8 cellular contexts compared by ENCODE assay signal in genomic region chr1:28505406-28506187, GRCh38. TPM values are rescaled to one million over a fixed set of nuclear protein-coding genes. Genes with fewer than 3 reads are reported as not detected.
DNase-seq lines count a peak whose midpoint lies in the region; ATAC-seq and TF ChIP-seq lines count a peak whose summit lies in the region.

Gene RCC1 (plus strand): TSS chr1:28506043. CDS start chr1:28529867, 23,824 bp downstream.

- intact Hi-C loops in PC-3 (cut with micrococcal nuclease), result loop anchor here (5.0 kb wide), 2 partner anchors 48 to 88 kb away; no protein-coding TSS in a partner anchor

- no peak for TF ChIP-seq CTCF in PC-3 (conservative IDR thresholded peaks at IDR 0.05; ENCODE audit: low read depth, low read length)
- no peak for TF ChIP-seq CTCF in epithelial cell of proximal tubule (conservative IDR thresholded peaks at IDR 0.05; ENCODE audit: low read depth, low read length)

- H3K4me3 ChIP-seq in PC-3 (ENCODE audit: low read length) (peak within 1 kb of the TSS; percentile 92), epithelial cell of proximal tubule (ENCODE audit: low read depth, low read length) (peak within 1 kb of the TSS; percentile 83), mucosa of rectum (ENCODE audit: low read length in 2 of 2) (peak within 1 kb of the TSS; percentile 87 to 98)

- H3K79me2 ChIP-seq in PC-3 (ENCODE audit: low read length), result peaks cover 54% of the 10 kb centered on the region

- H3K9ac ChIP-seq in PC-3 (ENCODE audit: low read length) (peak within 1 kb of the TSS; percentile 99), mucosa of rectum (ENCODE audit: low read depth in 1 of 2, low read length in 2 of 2) (peak within 1 kb of the TSS; percentile 84 to 94)

- no peaks in the 10 kb centered on the region for H3K9me3 ChIP-seq in PC-3 (ENCODE audit: low read length)
- H3K9me3 ChIP-seq in mucosa of rectum (ENCODE audit: control insufficient read depth in 2 of 2, low read length in 2 of 2), result no peaks in the 10 kb centered on the region

- CTCF ChIA-PET in PC-3 (lab: Charles Lee), result no interaction called here

- peak within 1 kb of the TSS; percentile 92 for H3K4me2 ChIP-seq in PC-3 (ENCODE audit: low read length)

- BruUV-seq in PC-3 (replicated peaks; lab: Mats Ljungman, UMichigan), result TSS peak; percentile 97

- H3K27me3 ChIP-seq in PC-3 (ENCODE audit: low read length), result no peaks in the 10 kb centered on the region
- H3K27me3 ChIP-seq in mucosa of rectum (ENCODE audit: control insufficient read depth in 2 of 2, insufficient read depth in 2 of 2, low read length in 2 of 2), result no peaks in the 10 kb centered on the region

- peak within 1 kb of the TSS; percentile 75 for H3K27ac ChIP-seq in PC-3 (ENCODE audit: low read length)
- H3K27ac ChIP-seq in mucosa of rectum (ENCODE audit: low read depth in 2 of 2, low read length in 2 of 2), result peak within 1 kb of the TSS; percentile 89 to 90

- peaks cover 36% of the 10 kb centered on the region for H4K20me1 ChIP-seq in PC-3 (ENCODE audit: low read length)

- H3K4me1 ChIP-seq in PC-3 (ENCODE audit: insufficient read depth, low read length), result peaks cover 36% of the 10 kb centered on the region
- H3K4me1 ChIP-seq in mucosa of rectum (ENCODE audit: control insufficient read depth in 2 of 2, insufficient read depth in 2 of 2, low read length in 2 of 2), result peaks cover 30 to 33% of the 10 kb centered on the region in 2 donors

- H2AFZ ChIP-seq in PC-3 (ENCODE audit: low read length), result peak within 1 kb of the TSS; percentile 84

- no peaks in the 10 kb centered on the region for H3K9me2 ChIP-seq in PC-3 (replicated peaks; ENCODE audit: low read length)

- TF ChIP-seq EP300 in Ishikawa (IDR thresholded peaks at IDR 0.05; ENCODE audit: borderline replicate concordance), result no peak

- ATAC-seq in GM21529 (IDR thresholded peaks at IDR 0.05; ENCODE audit: unreplicated experiment) (peak; percentile 73), PC-3 (peak; percentile 73)

- DNase-seq in DMS 273 treated with DMSO at 0.1 percent for 48 hours (lab: John Stamatoyannopoulos, UW) (peak; percentile 96), PC-3 (peak; percentile 99), activated T-cell treated with anti-CD3 and anti-CD28 coated beads for 48 hours (ENCODE audit: low read depth) (peak; percentile 90), epithelial cell of proximal tubule (ENCODE audit: low read depth) (peak; percentile 89)
- DNase-seq in stimulated activated CD8-positive, alpha-beta memory T cell treated with anti-CD3 and anti-CD28 coated beads, Interleukin-4, amount 100 ng/mL, for 48 hours, result peak; percentile 95

- no peak for TF ChIP-seq RAD21 in Ishikawa (IDR thresholded peaks at IDR 0.05; ENCODE audit: low read depth)

- H3F3A ChIP-seq in PC-3 (ENCODE audit: low read length, unreplicated experiment), result peaks cover 43% of the 10 kb centered on the region

- H3K36me3 ChIP-seq in PC-3 (ENCODE audit: low read depth, low read length) (peaks cover 40% of the 10 kb centered on the region), mucosa of rectum (ENCODE audit: control insufficient read depth in 2 of 2, insufficient read depth in 2 of 2, low read length in 2 of 2) (peaks cover 24 to 30% of the 10 kb centered on the region in 2 donors)

- POLR2A ChIA-PET in PC-3 (lab: Charles Lee; ENCODE audit: unreplicated experiment), result interaction anchor here (0.5 to 0.7 kb wide), 7 partner anchors 44 to 1140 kb away, joined by 3 to 13 read pairs (median 4); no protein-coding TSS in a partner anchor

TF ChIP-seq in Ishikawa, 13 proteins besides CTCF, POLR2A, EP300 and RAD21:
- no peak for TF ChIP-seq NFIC (IDR thresholded peaks at IDR 0.05)
- peak; percentile 37; the same call in 1 of the 2 replicates for TF ChIP-seq TEAD4 (IDR thresholded peaks at IDR 0.05)
- TF ChIP-seq TAF1 (IDR thresholded peaks at IDR 0.05; ENCODE audit: low read depth), result peak; percentile 93
- no peak for TF ChIP-seq CEBPB (IDR thresholded peaks at IDR 0.05)
- no peak for TF ChIP-seq EGR1 (IDR thresholded peaks at IDR 0.05)
- no peak for TF ChIP-seq REST (IDR thresholded peaks at IDR 0.05; ENCODE audit: low read depth)
- no peak for TF ChIP-seq MAX (IDR thresholded peaks at IDR 0.05)
- TF ChIP-seq CREB1 (IDR thresholded peaks at IDR 0.05; ENCODE audit: low read depth), result no peak
- TF ChIP-seq YY1 (IDR thresholded peaks at IDR 0.05; ENCODE audit: low read depth), result no peak
- TF ChIP-seq FOXM1 (IDR thresholded peaks at IDR 0.05; ENCODE audit: borderline replicate concordance, low read depth), result no peak
- TF ChIP-seq USF1 (IDR thresholded peaks at IDR 0.05), result no peak
- no peak for TF ChIP-seq ZBTB7A (IDR thresholded peaks at IDR 0.05; ENCODE audit: low read depth)
- peak; percentile 56; the same call in 1 of the 2 replicates for TF ChIP-seq TCF12 (IDR thresholded peaks at IDR 0.05; ENCODE audit: low read depth)
TF ChIP-seq in Ishikawa: peak in this region for 3.

RNA-seq across cellular contexts. Expression of gene RCC1, which starts in this region (rescaled TPM):
- total RNA-seq in PC-3 (2014; rRNA removed) (96.5 and 119 TPM in 2 replicates), epithelial cell of proximal tubule (46.3 and 105 TPM in 2 replicates)

Comparison
In these comparisons a context has a peak if more than half of its experiments do, and no peak if none do; other contexts are left out.
1. Peak in every context shown above with its lines: DNase-seq, ATAC-seq, H3K4me3 ChIP-seq and H3K27ac ChIP-seq.